ENCODE assay signal across 38 cellular contexts in genomic region chr11:131386408-131386807, GRCh38. TPM values are rescaled to one million over a fixed set of nuclear protein-coding genes. Genes with fewer than 3 reads are reported as not detected.
"Had no signal": no experiment of that assay in that cellular context is flagged by ENCODE, and none has a peak within 500 bp of the region (broad histone marks: within the 10 kb centered on the region; RNA-seq: fewer than 3 reads in every experiment).

No MANE protein-coding gene starts in this region.

- H3K4me1 ChIP-seq: adrenal gland, ascending aorta, breast epithelium had no signal

- H3K36me3 Mint-ChIP-seq: activated naive CD4-positive, alpha-beta T cell treated with anti-CD3 and anti-CD28 coated beads, Interleukin-2, amount 10 ng/mL, durations not matched to agents 7 days and 5 days; activated naive CD4-positive, alpha-beta T cell treated with anti-CD3 and anti-CD28 coated beads, Interleukin-2, amount 50 U/mL, for 24 hours; activated naive CD4-positive, alpha-beta T cell treated with anti-CD3 and anti-CD28 coated beads, Interleukin-2, amount 50 U/mL, for 72 hours; activated naive CD8-positive, alpha-beta T cell; activated naive CD8-positive, alpha-beta T cell treated with anti-CD3 and anti-CD28 coated beads for 36 hours; activated naive CD8-positive, alpha-beta T cell treated with anti-CD3 and anti-CD28 coated beads, Interleukin-2, amount 10 ng/mL, durations not matched to agents 7 days and 5 days; brain had no signal

- H3K4me3 ChIP-seq: adrenal gland, ascending aorta, body of pancreas, breast epithelium, cardiac muscle cell had no signal

- H3K27ac Mint-ChIP-seq: activated naive CD4-positive, alpha-beta T cell treated with anti-CD3 and anti-CD28 coated beads for 36 hours; activated naive CD4-positive, alpha-beta T cell treated with anti-CD3 and anti-CD28 coated beads, Interleukin-2, amount 10 ng/mL, durations not matched to agents 7 days and 5 days; activated naive CD4-positive, alpha-beta T cell treated with anti-CD3 and anti-CD28 coated beads, Interleukin-2, amount 50 U/mL, for 24 hours; activated naive CD4-positive, alpha-beta T cell treated with anti-CD3 and anti-CD28 coated beads, Interleukin-2, amount 50 U/mL, for 72 hours; activated naive CD8-positive, alpha-beta T cell; activated naive CD8-positive, alpha-beta T cell treated with anti-CD3 and anti-CD28 coated beads for 36 hours; activated naive CD8-positive, alpha-beta T cell treated with anti-CD3 and anti-CD28 coated beads, Interleukin-2, amount 10 ng/mL, durations not matched to agents 7 days and 5 days; activated naive CD8-positive, alpha-beta T cell treated with anti-CD3 and anti-CD28 coated beads, Interleukin-2, amount 50 U/mL, for 24 hours; activated T-cell treated with anti-CD3 and anti-CD28 coated beads, Interleukin-2, amount 50 U/mL, for 24 hours; activated T-cell treated with anti-CD3 and anti-CD28 coated beads, Interleukin-2, amount 50 U/mL, for 72 hours; activated T-helper 1 cell treated with anti-CD3 and anti-CD28 coated beads, Interleukin-12 subunit alpha, Interleukin-12 subunit beta, Interleukin-2, Interleukin-4 antibody, amounts not matched to agents 30 ng/mL and 10 ng/mL and 1 ng/mL, durations not matched to agents 14 hours and 24 hours and 36 hours; activated T-helper 17 cell treated with anti-CD3 and anti-CD28 coated beads, Interleukin-2, amount 50 U/mL, for 72 hours; activated T-helper 2 cell treated with anti-CD3 and anti-CD28 coated beads, Interferon-gamma antibody, Interleukin-2, Interleukin-4, amounts not matched to agents 10 μg/mL and 5 μg/mL and 100 μg/mL, durations not matched to agents 14 hours and 24 hours and 36 hours had no signal

- H3K27me3 ChIP-seq: adrenal gland, ascending aorta, brain microvascular endothelial cell, breast epithelium, cardiac muscle cell had no signal

- H3K27me3 Mint-ChIP-seq: activated naive CD4-positive, alpha-beta T cell treated with anti-CD3 and anti-CD28 coated beads, Interleukin-2, amount 10 ng/mL, durations not matched to agents 7 days and 5 days; activated naive CD8-positive, alpha-beta T cell; activated naive CD8-positive, alpha-beta T cell treated with anti-CD3 and anti-CD28 coated beads for 36 hours; activated naive CD8-positive, alpha-beta T cell treated with anti-CD3 and anti-CD28 coated beads, Interleukin-2, amount 10 ng/mL, durations not matched to agents 7 days and 5 days; activated naive CD8-positive, alpha-beta T cell treated with anti-CD3 and anti-CD28 coated beads, Interleukin-2, amount 50 U/mL, for 24 hours; activated T-cell treated with anti-CD3 and anti-CD28 coated beads, Interleukin-2, amount 50 U/mL, for 24 hours; activated T-helper 17 cell treated with anti-CD3 and anti-CD28 coated beads, Interleukin-2, amount 50 U/mL, for 72 hours; central memory CD8-positive, alpha-beta T cell had no signal

- H3K9me3 Mint-ChIP-seq: activated naive CD4-positive, alpha-beta T cell treated with anti-CD3 and anti-CD28 coated beads, Interleukin-2, amount 50 U/mL, for 24 hours; activated naive CD8-positive, alpha-beta T cell treated with anti-CD3 and anti-CD28 coated beads, Interleukin-2, amount 10 ng/mL, durations not matched to agents 7 days and 5 days; activated T-cell treated with anti-CD3 and anti-CD28 coated beads, Interleukin-2, amount 50 U/mL, for 4 hours; activated T-helper 1 cell treated with anti-CD3 and anti-CD28 coated beads, Interleukin-12 subunit alpha, Interleukin-12 subunit beta, Interleukin-2, Interleukin-4 antibody, amounts not matched to agents 30 ng/mL and 10 ng/mL and 1 ng/mL, durations not matched to agents 14 hours and 24 hours and 36 hours; activated T-helper 2 cell treated with anti-CD3 and anti-CD28 coated beads, Interferon-gamma antibody, Interleukin-2, Interleukin-4, amounts not matched to agents 10 μg/mL and 5 μg/mL and 100 μg/mL, durations not matched to agents 14 hours and 24 hours and 36 hours had no signal

- ATAC-seq: activated naive CD4-positive, alpha-beta T cell treated with anti-CD3 and anti-CD28 coated beads, Interleukin-2, amount 50 U/mL, for 72 hours; activated naive CD8-positive, alpha-beta T cell treated with anti-CD3 and anti-CD28 coated beads, Interleukin-2, amount 50 U/mL, for 24 hours; activated T-cell treated with anti-CD3 and anti-CD28 coated beads, Interleukin-2, amount 50 U/mL, for 4 hours; activated T-cell treated with anti-CD3 and anti-CD28 coated beads, Interleukin-2, amount 50 U/mL, for 72 hours; activated T-helper 17 cell treated with anti-CD3 and anti-CD28 coated beads, Interleukin-2, amount 50 U/mL, for 72 hours; body of pancreas had no signal

- H3K27ac ChIP-seq: adrenal gland, ascending aorta, body of pancreas, brain microvascular endothelial cell, breast epithelium, cardiac muscle cell had no signal

- H3K9me3 ChIP-seq: adrenal gland, ascending aorta, body of pancreas, breast epithelium had no signal

- H3K36me3 ChIP-seq: adrenal gland, ascending aorta, brain microvascular endothelial cell, breast epithelium, cardiac muscle cell had no signal

- DNase-seq: activated effector memory CD4-positive, alpha-beta T cell treated with anti-CD3 and anti-CD28 coated beads, Interleukin-2, amount 50 U/mL, for 16 hours; activated effector memory CD4-positive, alpha-beta T cell treated with Interleukin-2 at 50 U/mL for 16 hours; activated gamma-delta T cell; activated gamma-delta T cell treated with Interleukin-2 at 50 U/mL for 16 hours; activated naive CD4-positive, alpha-beta T cell; activated naive CD4-positive, alpha-beta T cell treated with anti-CD3 and anti-CD28 coated beads for 36 hours; activated naive CD4-positive, alpha-beta T cell treated with anti-CD3 and anti-CD28 coated beads, Interleukin-2, amount 10 ng/mL, durations not matched to agents 7 days and 5 days; activated naive CD4-positive, alpha-beta T cell treated with anti-CD3 and anti-CD28 coated beads, Interleukin-2, amount 50 U/mL, for 16 hours; activated naive CD4-positive, alpha-beta T cell treated with Interleukin-2 at 50 U/mL for 16 hours; activated naive CD8-positive, alpha-beta T cell treated with anti-CD3 and anti-CD28 coated beads for 36 hours; activated naive CD8-positive, alpha-beta T cell treated with anti-CD3 and anti-CD28 coated beads, Interleukin-2, amount 10 ng/mL, durations not matched to agents 7 days and 5 days; activated naive CD8-positive, alpha-beta T cell treated with anti-CD3 and anti-CD28 coated beads, Interleukin-2, amount 50 U/mL, for 24 hours; activated T-cell treated with anti-CD3 and anti-CD28 coated beads, Interleukin-2, amount 50 U/mL, for 1 hour; activated T-cell treated with anti-CD3 and anti-CD28 coated beads, Interleukin-2, amount 50 U/mL, for 24 hours; activated T-cell treated with anti-CD3 and anti-CD28 coated beads, Interleukin-2, amount 50 U/mL, for 4 hours; activated T-cell treated with anti-CD3 and anti-CD28 coated beads, Interleukin-2, amount 50 U/mL, for 48 hours; activated T-cell treated with anti-CD3 and anti-CD28 coated beads, Interleukin-2, amount 50 U/mL, for 72 hours; adrenal gland; amniotic stem cell; amygdala; anterior cingulate cortex; aorta; body of pancreas; brain microvascular endothelial cell; caudate nucleus; central memory CD4-positive, alpha-beta T cell; cerebellar nuclear complex had no signal

- H3K4me3 Mint-ChIP-seq: activated naive CD4-positive, alpha-beta T cell treated with anti-CD3 and anti-CD28 coated beads for 36 hours; activated naive CD4-positive, alpha-beta T cell treated with anti-CD3 and anti-CD28 coated beads, Interleukin-2, amount 10 ng/mL, durations not matched to agents 7 days and 5 days; activated naive CD4-positive, alpha-beta T cell treated with anti-CD3 and anti-CD28 coated beads, Interleukin-2, amount 50 U/mL, for 24 hours; activated naive CD8-positive, alpha-beta T cell; activated naive CD8-positive, alpha-beta T cell treated with anti-CD3 and anti-CD28 coated beads for 36 hours; activated naive CD8-positive, alpha-beta T cell treated with anti-CD3 and anti-CD28 coated beads, Interleukin-2, amount 10 ng/mL, durations not matched to agents 7 days and 5 days; activated naive CD8-positive, alpha-beta T cell treated with anti-CD3 and anti-CD28 coated beads, Interleukin-2, amount 50 U/mL, for 24 hours; activated T-cell treated with anti-CD3 and anti-CD28 coated beads, Interleukin-2, amount 50 U/mL, for 24 hours; activated T-cell treated with anti-CD3 and anti-CD28 coated beads, Interleukin-2, amount 50 U/mL, for 4 hours; activated T-cell treated with anti-CD3 and anti-CD28 coated beads, Interleukin-2, amount 50 U/mL, for 72 hours; activated T-helper 1 cell treated with anti-CD3 and anti-CD28 coated beads, Interleukin-12 subunit alpha, Interleukin-12 subunit beta, Interleukin-2, Interleukin-4 antibody, amounts not matched to agents 30 ng/mL and 10 ng/mL and 1 ng/mL, durations not matched to agents 14 hours and 24 hours and 36 hours; activated T-helper 17 cell treated with anti-CD3 and anti-CD28 coated beads, Interleukin-2, amount 50 U/mL, for 72 hours; brain; central memory CD8-positive, alpha-beta T cell had no signal

- H3K4me1 Mint-ChIP-seq: activated naive CD4-positive, alpha-beta T cell treated with anti-CD3 and anti-CD28 coated beads, Interleukin-2, amount 10 ng/mL, durations not matched to agents 7 days and 5 days; activated naive CD4-positive, alpha-beta T cell treated with anti-CD3 and anti-CD28 coated beads, Interleukin-2, amount 50 U/mL, for 24 hours; activated naive CD8-positive, alpha-beta T cell treated with anti-CD3 and anti-CD28 coated beads for 36 hours; activated naive CD8-positive, alpha-beta T cell treated with anti-CD3 and anti-CD28 coated beads, Interleukin-2, amount 10 ng/mL, durations not matched to agents 7 days and 5 days; activated naive CD8-positive, alpha-beta T cell treated with anti-CD3 and anti-CD28 coated beads, Interleukin-2, amount 50 U/mL, for 24 hours; activated T-helper 17 cell treated with anti-CD3 and anti-CD28 coated beads, Interleukin-2, amount 50 U/mL, for 72 hours; central memory CD8-positive, alpha-beta T cell had no signal

RNA-seq across cellular contexts. Expression of gene NTM, which starts 16.0 kb away (rescaled TPM):
- total RNA-seq: activated naive CD4-positive, alpha-beta T cell treated with anti-CD3 and anti-CD28 coated beads for 36 hours; activated naive CD4-positive, alpha-beta T cell treated with anti-CD3 and anti-CD28 coated beads, Interleukin-2, amount 50 U/mL, for 72 hours; activated naive CD8-positive, alpha-beta T cell treated with anti-CD3 and anti-CD28 coated beads for 36 hours; activated naive CD8-positive, alpha-beta T cell treated with anti-CD3 and anti-CD28 coated beads, Interleukin-2, amount 10 ng/mL, durations not matched to agents 7 days and 5 days; activated T-cell treated with anti-CD3 and anti-CD28 coated beads, Interleukin-2, amount 50 U/mL, for 4 hours; activated T-cell treated with anti-CD3 and anti-CD28 coated beads, Interleukin-2, amount 50 U/mL, for 72 hours; activated T-helper 1 cell treated with anti-CD3 and anti-CD28 coated beads, Interleukin-12 subunit alpha, Interleukin-12 subunit beta, Interleukin-2, Interleukin-4 antibody, amounts not matched to agents 30 ng/mL and 10 ng/mL and 1 ng/mL, durations not matched to agents 14 hours and 24 hours and 36 hours; activated T-helper 17 cell treated with anti-CD3 and anti-CD28 coated beads, Interleukin-2, amount 50 U/mL, for 72 hours; activated T-helper 2 cell treated with anti-CD3 and anti-CD28 coated beads, Interferon-gamma antibody, Interleukin-2, Interleukin-4, amounts not matched to agents 10 μg/mL and 5 μg/mL and 100 μg/mL, durations not matched to agents 14 hours and 24 hours and 36 hours; ascending aorta had no signal
